ENCODE assay signal across 1 cellular context in genomic region chrX:153702350-153703035, GRCh38.
TF ChIP-seq lines count a peak whose summit lies in the region.

No MANE protein-coding gene starts in this region.

TF ChIP-seq in K562, 482 proteins besides CTCF, POLR2A, EP300 and RAD21:
- no peak for TF ChIP-seq ELF1 (tag; IDR thresholded peaks at IDR 0.05)
- no peak for TF ChIP-seq NR0B1 (IDR thresholded peaks at IDR 0.05; ENCODE audit: partially characterized antibody)
- TF ChIP-seq TCF15 (CRISPR knock-in tag; IDR thresholded peaks at IDR 0.05): no peak
- TF ChIP-seq POLR2G (IDR thresholded peaks at IDR 0.05; ENCODE audit: low read depth, low read length): 0 out of 2 replicates have a peak, but pooled peaks have one; percentile 1
- TF ChIP-seq ETV1 (tag; conservative IDR thresholded peaks at IDR 0.05; ENCODE audit: low read depth): no peak
- TF ChIP-seq ZFP36 (IDR thresholded peaks at IDR 0.05; ENCODE audit: low read depth, low read length, partially characterized antibody): no peak
- TF ChIP-seq RNF2 (IDR thresholded peaks at IDR 0.05): no peak
- TF ChIP-seq ZNF512 (tag; IDR thresholded peaks at IDR 0.05): no peak
